ENCODE assay signal across 1 cellular context in the genomic region with DNA sequence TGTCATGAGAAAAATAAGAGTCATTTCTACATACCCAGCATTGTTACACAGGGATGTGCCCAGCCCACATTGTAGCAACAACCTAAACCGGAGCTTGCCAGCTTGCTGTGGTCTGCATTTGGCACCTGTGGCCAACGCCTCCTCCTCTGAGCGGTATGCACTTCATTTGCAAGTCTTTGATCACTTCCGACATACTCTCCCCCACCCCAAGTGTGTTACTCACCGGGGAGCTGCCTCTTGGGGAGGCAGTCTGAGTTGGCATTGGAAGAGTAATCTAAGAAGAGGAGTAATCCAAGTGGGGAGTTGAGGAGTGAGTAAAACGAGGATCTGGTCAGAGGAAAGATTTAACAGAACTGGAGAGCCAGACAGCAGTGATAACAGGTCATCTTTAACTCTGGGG.
TF ChIP-seq lines count a peak whose summit lies in the region.

No MANE protein-coding gene starts in this region.

TF ChIP-seq in SK-N-SH, 30 proteins besides CTCF, POLR2A, EP300 and RAD21 (continued from another document):
- TF ChIP-seq PBX3 (IDR thresholded peaks at IDR 0.05) (peak; percentile 57), JUND (IDR thresholded peaks at IDR 0.05) (0 out of 2 replicates have a peak, but pooled peaks have one; percentile 41)
